Comparison of ENCODE assay signal across 7 cellular contexts in the genomic region with DNA sequence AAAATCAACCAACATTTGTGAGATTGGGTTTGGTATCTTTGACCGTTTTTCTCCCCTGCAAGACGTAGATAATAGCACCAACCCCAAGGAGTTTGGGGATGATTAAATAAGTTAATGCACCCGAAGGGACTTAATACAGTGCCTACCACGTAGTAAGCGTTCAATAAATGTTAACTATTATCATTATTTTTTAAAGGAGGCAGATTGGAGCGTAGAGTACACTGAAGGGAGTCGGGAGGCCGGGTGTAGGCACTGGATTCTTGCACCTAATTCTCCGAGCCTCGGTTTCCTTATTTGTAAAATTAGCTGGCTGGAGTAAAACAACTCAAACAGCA. TPM values are rescaled to one million over a fixed set of nuclear protein-coding genes. Genes with fewer than 3 reads are reported as not detected.
DNase-seq lines count a peak whose midpoint lies in the region; ATAC-seq and TF ChIP-seq lines count a peak whose summit lies in the region.

No MANE protein-coding gene starts in this region.

- H3K9ac ChIP-seq in iPS-18a (ENCODE audit: low read length) = peak overlapping the region; percentile 86

- no peaks in the 10 kb centered on the region for H3K9me3 ChIP-seq in iPS-18a (ENCODE audit: control insufficient read depth, low read depth, low read length)

- no peak for TF ChIP-seq CTCF in GM13977 (IDR thresholded peaks at IDR 0.05; ENCODE audit: extremely low read depth, insufficient read depth, missing control alignments)

- H3K27ac ChIP-seq in iPS-18a (ENCODE audit: low read length) (no peak overlapping the region), substantia nigra (ENCODE audit: low read depth, low read length, poor library complexity, severe bottlenecking) (peak overlapping the region; percentile 85)

- peaks cover 13% of the 10 kb centered on the region for H3K36me3 Mint-ChIP-seq in activated T-helper 17 cell treated with anti-CD3 and anti-CD28 coated beads, Interleukin-2, amount 50 U/mL, for 72 hours (ENCODE audit: low read depth)

- H3K27me3 Mint-ChIP-seq in activated T-helper 17 cell treated with anti-CD3 and anti-CD28 coated beads, Interleukin-2, amount 50 U/mL, for 72 hours = no peaks in the 10 kb centered on the region

- H3K27me3 ChIP-seq in iPS-18a (ENCODE audit: control insufficient read depth, insufficient read depth, low read length) = no peaks in the 10 kb centered on the region

- H3K4me3 Mint-ChIP-seq in activated T-helper 17 cell treated with anti-CD3 and anti-CD28 coated beads, Interleukin-2, amount 50 U/mL, for 72 hours = peak overlapping the region; percentile 81

- peaks cover 31% of the 10 kb centered on the region for H3K4me1 Mint-ChIP-seq in activated T-helper 17 cell treated with anti-CD3 and anti-CD28 coated beads, Interleukin-2, amount 50 U/mL, for 72 hours

- H3K4me1 ChIP-seq in iPS-18a (ENCODE audit: control insufficient read depth, low read depth, low read length) = peaks cover 48% of the 10 kb centered on the region

- peak overlapping the region; percentile 96 for H3K27ac Mint-ChIP-seq in activated T-helper 17 cell treated with anti-CD3 and anti-CD28 coated beads, Interleukin-2, amount 50 U/mL, for 72 hours

- in situ Hi-C loops in GM13977 (cut with MboI; ENCODE audit: low pct_unique_long_range_greater_than_20kb, low sequenced_read_pairs, unreplicated experiment) = no loop called here

- no peak for DNase-seq in substantia nigra (lab: John Stamatoyannopoulos, UW)
- DNase-seq in dedifferentiated amniotic fluid mesenchymal stem cell (ENCODE audit: extremely low spot score) = no peak
- DNase-seq in GM13977 (ENCODE audit: low spot score) = no peak
- DNase-seq in H4 (ENCODE audit: low spot score) = no peak

- no peaks in the 10 kb centered on the region for H3K9me3 Mint-ChIP-seq in activated T-helper 17 cell treated with anti-CD3 and anti-CD28 coated beads, Interleukin-2, amount 50 U/mL, for 72 hours

- ATAC-seq in HG02981 (IDR thresholded peaks at IDR 0.05; ENCODE audit: unreplicated experiment) = peak; percentile 3
- ATAC-seq in activated T-helper 17 cell treated with anti-CD3 and anti-CD28 coated beads, Interleukin-2, amount 50 U/mL, for 72 hours (replicated peaks) = no peak

- no peaks in the 10 kb centered on the region for H3K36me3 ChIP-seq in iPS-18a (ENCODE audit: control insufficient read depth, low read depth, low read length)

- H3K4me3 ChIP-seq in iPS-18a (ENCODE audit: low read length) = peak overlapping the region; percentile 94

RNA-seq across cellular contexts. Expression of a gene that starts 0.4 kb away (rescaled TPM):
- total RNA-seq in activated T-helper 17 cell treated with anti-CD3 and anti-CD28 coated beads, Interleukin-2, amount 50 U/mL, for 72 hours = 10 to 100 TPM; 11.0 to 12.8 TPM
- total RNA-seq in H4 (2014; rRNA removed; shearing (Covaris generic)) = 17.8 and 34.4 TPM in 2 replicates
